12 cellular contexts compared by ENCODE assay signal in genomic region chr1:16442273-16442672, GRCh38. TPM values are rescaled to one million over a fixed set of nuclear protein-coding genes. Genes with fewer than 3 reads are reported as not detected.
DNase-seq lines count a peak whose midpoint lies in the region; ATAC-seq and TF ChIP-seq lines count a peak whose summit lies in the region.
"Had no signal": no experiment of that assay in that cellular context is flagged by ENCODE, and none has a peak within 500 bp of the region (broad histone marks: within the 10 kb centered on the region; RNA-seq: fewer than 3 reads in every experiment).

No MANE protein-coding gene starts in this region.

- peak overlapping the region; percentile 97 to 98 for H3K4me3 Mint-ChIP-seq in activated T-cell treated with anti-CD3 and anti-CD28 coated beads, Interleukin-2, amount 50 U/mL, for 72 hours
- peak overlapping the region; percentile 88 for H3K4me3 Mint-ChIP-seq in dendritic cell treated with granulocyte-macrophage colony-stimulating factor and Interleukin-4, amounts not matched to agents 40 ng/mL and 50 ng/mL, for 4 days
- peak overlapping the region; percentile 87 for H3K4me3 Mint-ChIP-seq in stimulated activated effector memory CD8-positive, alpha-beta T cell treated with anti-CD3 and anti-CD28 coated beads, Interleukin-12 subunit alpha, Interleukin-12 subunit beta, amount 100 ng/mL, for 72 hours

- no peak overlapping the region for H3K4me3 ChIP-seq in uterus

- peaks cover 4 to 14% of the 10 kb centered on the region in 2 donors for H3K36me3 Mint-ChIP-seq in activated T-cell treated with anti-CD3 and anti-CD28 coated beads, Interleukin-2, amount 50 U/mL, for 72 hours (ENCODE audit: insufficient read depth in 2 of 2)
- H3K36me3 Mint-ChIP-seq in dendritic cell treated with granulocyte-macrophage colony-stimulating factor and Interleukin-4, amounts not matched to agents 40 ng/mL and 50 ng/mL, for 4 days (ENCODE audit: low read depth), result peaks cover 69% of the 10 kb centered on the region
- H3K36me3 Mint-ChIP-seq in stimulated activated effector memory CD8-positive, alpha-beta T cell treated with anti-CD3 and anti-CD28 coated beads, Interleukin-12 subunit alpha, Interleukin-12 subunit beta, amount 100 ng/mL, for 72 hours, result peaks cover 68% of the 10 kb centered on the region

- H3K27ac ChIP-seq in uterus, result no peak overlapping the region

- H3K27me3 Mint-ChIP-seq in activated T-cell treated with anti-CD3 and anti-CD28 coated beads, Interleukin-2, amount 50 U/mL, for 72 hours (ENCODE audit: low read depth), result no peaks in the 10 kb centered on the region
- no peaks in the 10 kb centered on the region for H3K27me3 Mint-ChIP-seq in dendritic cell treated with granulocyte-macrophage colony-stimulating factor and Interleukin-4, amounts not matched to agents 40 ng/mL and 50 ng/mL, for 4 days

- H3K4me1 Mint-ChIP-seq in activated T-cell treated with anti-CD3 and anti-CD28 coated beads, Interleukin-2, amount 50 U/mL, for 72 hours (ENCODE audit: low read depth), result peaks cover 39% of the 10 kb centered on the region
- peaks cover 64% of the 10 kb centered on the region for H3K4me1 Mint-ChIP-seq in dendritic cell treated with granulocyte-macrophage colony-stimulating factor and Interleukin-4, amounts not matched to agents 40 ng/mL and 50 ng/mL, for 4 days (ENCODE audit: low read depth)
- H3K4me1 Mint-ChIP-seq in stimulated activated effector memory CD8-positive, alpha-beta T cell treated with anti-CD3 and anti-CD28 coated beads, Interleukin-12 subunit alpha, Interleukin-12 subunit beta, amount 100 ng/mL, for 72 hours, result peaks cover 31% of the 10 kb centered on the region

- TF ChIP-seq CTCF in uterus (IDR thresholded peaks at IDR 0.05), result no peak

- ATAC-seq in activated T-cell treated with anti-CD3 and anti-CD28 coated beads, Interleukin-2, amount 50 U/mL, for 72 hours (replicated peaks in 1 of 2), result no peak
- ATAC-seq in stimulated activated effector memory CD8-positive, alpha-beta T cell treated with anti-CD3 and anti-CD28 coated beads, Interleukin-12 subunit alpha, Interleukin-12 subunit beta, amount 100 ng/mL, for 72 hours, result no peak
- no peak for ATAC-seq in GM18498 (IDR thresholded peaks at IDR 0.05; ENCODE audit: unreplicated experiment)
- ATAC-seq: gastrocnemius medialis had no signal

- 0 out of 2 replicates have a peak, but pooled peaks have one; percentile 11 for TF ChIP-seq POLR2A in Raji (IDR thresholded peaks at IDR 0.05; ENCODE audit: insufficient read depth, low read depth, low read length)
- TF ChIP-seq POLR2A in uterus (IDR thresholded peaks at IDR 0.05), result no peak

- intact Hi-C loops in dendritic cell treated with granulocyte-macrophage colony-stimulating factor and Interleukin-4, amounts not matched to agents 40 ng/mL and 50 ng/mL, for 4 days (cut with micrococcal nuclease), result loop anchor here (5.0 kb wide), 2 partner anchors 55 to 75 kb away; partner anchors contain the start of gene SZRD1
- intact Hi-C loops in uterus (cut with DNase I; ENCODE audit: low total_unique reads), result no loop called here

- H3K4me1 ChIP-seq in uterus, result peaks cover 0 to 5% of the 10 kb centered on the region in 2 donors

- H3K27ac Mint-ChIP-seq in activated T-cell treated with anti-CD3 and anti-CD28 coated beads, Interleukin-2, amount 50 U/mL, for 72 hours, result peak overlapping the region; percentile 97
- H3K27ac Mint-ChIP-seq in dendritic cell treated with granulocyte-macrophage colony-stimulating factor and Interleukin-4, amounts not matched to agents 40 ng/mL and 50 ng/mL, for 4 days, result peak overlapping the region; percentile 95
- peak overlapping the region; percentile 96 for H3K27ac Mint-ChIP-seq in stimulated activated effector memory CD8-positive, alpha-beta T cell treated with anti-CD3 and anti-CD28 coated beads, Interleukin-12 subunit alpha, Interleukin-12 subunit beta, amount 100 ng/mL, for 72 hours

- H3K36me3 ChIP-seq in uterus, result no peaks in the 10 kb centered on the region

- no peak for DNase-seq in activated T-cell treated with anti-CD3 and anti-CD28 coated beads, Interleukin-2, amount 50 U/mL, for 72 hours
- no peak for DNase-seq in activated T-cell treated with anti-CD3 and anti-CD28 coated beads, Interleukin-2, amount 50 U/mL, for 48 hours
- DNase-seq in stimulated activated effector memory CD8-positive, alpha-beta T cell treated with anti-CD3 and anti-CD28 coated beads, Interleukin-12 subunit alpha, Interleukin-12 subunit beta, amount 100 ng/mL, for 72 hours (ENCODE audit: low spot score in 2 of 2), result no peak
- DNase-seq in activated CD4-positive, CD25-positive, alpha-beta regulatory T cell (lab: John Stamatoyannopoulos, UW), result no peak
- no peak for DNase-seq in uterus
- DNase-seq: gastrocnemius medialis, NCI-H2029 had no signal

- H3K27me3 ChIP-seq in uterus, result no peaks in the 10 kb centered on the region
- H3K27me3 ChIP-seq: gastrocnemius medialis had no signal

- H3K9me3 ChIP-seq in uterus, result no peaks in the 10 kb centered on the region
- H3K9me3 ChIP-seq: gastrocnemius medialis had no signal

- no peaks in the 10 kb centered on the region for H3K9me3 Mint-ChIP-seq in activated T-cell treated with anti-CD3 and anti-CD28 coated beads, Interleukin-2, amount 50 U/mL, for 72 hours
- no peaks in the 10 kb centered on the region for H3K9me3 Mint-ChIP-seq in dendritic cell treated with granulocyte-macrophage colony-stimulating factor and Interleukin-4, amounts not matched to agents 40 ng/mL and 50 ng/mL, for 4 days
- H3K9me3 Mint-ChIP-seq in stimulated activated effector memory CD8-positive, alpha-beta T cell treated with anti-CD3 and anti-CD28 coated beads, Interleukin-12 subunit alpha, Interleukin-12 subunit beta, amount 100 ng/mL, for 72 hours, result no peaks in the 10 kb centered on the region

RNA-seq across cellular contexts. Expression of gene NECAP2, which starts 1.7 kb away (rescaled TPM):
- 10 to 100 TPM; 80.4 to 84.5 TPM for total RNA-seq in activated T-cell treated with anti-CD3 and anti-CD28 coated beads, Interleukin-2, amount 50 U/mL, for 72 hours
- 10 to 100 TPM; 36.0 to 60.1 (median 38.6) TPM for total RNA-seq in uterus

RNA-seq across cellular contexts. Expression of gene SPATA21, which starts 5.0 kb away (rescaled TPM):
- not detected for total RNA-seq in activated T-cell treated with anti-CD3 and anti-CD28 coated beads, Interleukin-2, amount 50 U/mL, for 72 hours
- total RNA-seq in uterus, result under 1 TPM in 1 of 4 donors, not detected in 3; 0.27 TPM
- total RNA-seq: gastrocnemius medialis, lower leg skin, skeletal muscle tissue had no signal
